In genomic region chr21:16794944-16795343, GRCh38 we compare ENCODE assay signal across 17 cellular contexts.
DNase-seq lines count a peak whose midpoint lies in the region; ATAC-seq and TF ChIP-seq lines count a peak whose summit lies in the region.
"Had no signal": no experiment of that assay in that cellular context is flagged by ENCODE, and none has a peak within 500 bp of the region (broad histone marks: within the 10 kb centered on the region; RNA-seq: fewer than 3 reads in every experiment).

No MANE protein-coding gene starts in this region.

- DNase-seq in Daoy (ENCODE audit: low read depth) (peak; percentile 23), PC-3 (peak; percentile 57), epithelial cell of esophagus (ENCODE audit: low read depth) (peak; percentile 53), neuronal stem cell (ENCODE audit: low spot score) (no peak), lower lobe of right lung (no peak), T-helper 1 cell (no peak), suprapubic skin (ENCODE audit: low spot score in 2 of 2) (no peak)
- DNase-seq in activated CD4-positive, alpha-beta memory T cell treated with anti-CD3 and anti-CD28 coated beads, Interleukin-2, amount 10 ng/mL, durations not matched to agents 7 days and 5 days, result no peak
- DNase-seq: activated CD4-positive, alpha-beta T cell treated with anti-CD3 and anti-CD28 coated beads, Interleukin-2, amount 10 ng/mL, durations not matched to agents 24 days and 14 days; DMS153; erythroblast; NCI-H187 treated with DMSO at 0.1 percent for 48 hours; stimulated activated CD4-positive, alpha-beta T cell treated with anti-CD3 and anti-CD28 coated beads, Interleukin-15, amount 100 ng/mL, for 24 hours; stomach had no signal

- H3K9me3 ChIP-seq in PC-3 (ENCODE audit: low read length), result peaks cover 6% of the 10 kb centered on the region; the same call in 1 of the 2 replicates
- H3K9me3 ChIP-seq in neuronal stem cell (replicated peaks in 1 of 2; ENCODE audit: control insufficient read depth in 2 of 2, insufficient read depth in 1 of 2, low read depth in 1 of 2, low read length in 2 of 2), result no peaks in the 10 kb centered on the region
- H3K9me3 ChIP-seq in lower lobe of right lung, result no peaks in the 10 kb centered on the region
- H3K9me3 ChIP-seq in suprapubic skin, result no peaks in the 10 kb centered on the region
- H3K9me3 ChIP-seq: HAP-1, stomach had no signal

- H4K8ac ChIP-seq in neuronal stem cell (ENCODE audit: low read depth, low read length), result no peak overlapping the region

- H4K91ac ChIP-seq in neuronal stem cell (ENCODE audit: low read depth, low read length, poor library complexity), result no peak overlapping the region

- H3K79me1 ChIP-seq in neuronal stem cell (ENCODE audit: low read depth, low read length), result no peaks in the 10 kb centered on the region

- H3K9ac ChIP-seq in PC-3 (ENCODE audit: low read length) (no peak overlapping the region), neuronal stem cell (ENCODE audit: low read depth, low read length, poor library complexity) (no peak overlapping the region)

- no peak overlapping the region for H3K27ac ChIP-seq in PC-3 (ENCODE audit: low read length)
- H3K27ac ChIP-seq in neuronal stem cell (replicated peaks; ENCODE audit: low read length), result no peak overlapping the region
- no peak overlapping the region for H3K27ac ChIP-seq in lower lobe of right lung
- H3K27ac ChIP-seq in suprapubic skin, result no peak overlapping the region
- H3K27ac ChIP-seq: HL-60, stomach had no signal

- H3K27me3 Mint-ChIP-seq in activated CD4-positive, alpha-beta memory T cell treated with anti-CD3 and anti-CD28 coated beads, Interleukin-2, amount 10 ng/mL, durations not matched to agents 7 days and 5 days, result no peaks in the 10 kb centered on the region
- H3K27me3 Mint-ChIP-seq: activated CD4-positive, alpha-beta T cell treated with anti-CD3 and anti-CD28 coated beads, Interleukin-2, amount 10 ng/mL, durations not matched to agents 24 days and 14 days had no signal

- H3K79me2 ChIP-seq in PC-3 (ENCODE audit: low read length), result no peaks in the 10 kb centered on the region

- ATAC-seq in PC-3, result no peak
- ATAC-seq in lower lobe of right lung, result no peak
- ATAC-seq: activated naive CD4-positive, alpha-beta T cell treated with anti-CD3 and anti-CD28 coated beads, Interleukin-2, amount 50 U/mL, for 72 hours had no signal

- CTCF ChIA-PET in PC-3 (lab: Charles Lee), result no interaction called here
- CTCF ChIA-PET in activated CD4-positive, alpha-beta memory T cell treated with anti-CD3 and anti-CD28 coated beads, Interleukin-2, amount 10 ng/mL, durations not matched to agents 7 days and 5 days (lab: Charles Lee), result no interaction called here

- POLR2A ChIA-PET in PC-3 (lab: Charles Lee; ENCODE audit: unreplicated experiment), result no interaction called here
- POLR2A ChIA-PET in activated CD4-positive, alpha-beta memory T cell treated with anti-CD3 and anti-CD28 coated beads, Interleukin-2, amount 10 ng/mL, durations not matched to agents 7 days and 5 days (lab: Charles Lee), result no interaction called here

- H3K36me3 ChIP-seq in PC-3 (ENCODE audit: low read depth, low read length), result no peaks in the 10 kb centered on the region
- no peaks in the 10 kb centered on the region for H3K36me3 ChIP-seq in neuronal stem cell (replicated peaks in 1 of 2; ENCODE audit: control insufficient read depth in 2 of 2, insufficient read depth in 2 of 2, low read length in 2 of 2)
- no peaks in the 10 kb centered on the region for H3K36me3 ChIP-seq in lower lobe of right lung
- no peaks in the 10 kb centered on the region for H3K36me3 ChIP-seq in suprapubic skin
- H3K36me3 ChIP-seq: HAP-1, stomach had no signal

- no peak overlapping the region for H3K23ac ChIP-seq in neuronal stem cell (ENCODE audit: low read depth, low read length, poor library complexity)

- H3K36me3 Mint-ChIP-seq in activated CD4-positive, alpha-beta memory T cell treated with anti-CD3 and anti-CD28 coated beads, Interleukin-2, amount 10 ng/mL, durations not matched to agents 7 days and 5 days (ENCODE audit: low read depth), result no peaks in the 10 kb centered on the region
- H3K36me3 Mint-ChIP-seq: activated naive CD4-positive, alpha-beta T cell treated with anti-CD3 and anti-CD28 coated beads, Interleukin-2, amount 50 U/mL, for 72 hours had no signal

- H3K4ac ChIP-seq in neuronal stem cell (ENCODE audit: low read length), result no peak overlapping the region

- no peak overlapping the region for H2BK15ac ChIP-seq in neuronal stem cell (ENCODE audit: low read length)

- H3K27me3 ChIP-seq in PC-3 (ENCODE audit: low read length) (no peaks in the 10 kb centered on the region), neuronal stem cell (ENCODE audit: control insufficient read depth in 3 of 3, insufficient read depth in 3 of 3, low read depth in 1 of 3, low read length in 3 of 3) (no peaks in the 10 kb centered on the region), lower lobe of right lung (ENCODE audit: low read depth) (no peaks in the 10 kb centered on the region), suprapubic skin (no peaks in the 10 kb centered on the region)
- H3K27me3 ChIP-seq: stomach had no signal

- TF ChIP-seq POLR2A in suprapubic skin (IDR thresholded peaks at IDR 0.05), result no peak

- H2BK12ac ChIP-seq in neuronal stem cell (ENCODE audit: low read length), result no peak overlapping the region

- no peak overlapping the region for H2BK5ac ChIP-seq in neuronal stem cell (ENCODE audit: low read length)

- no peak overlapping the region for H3K18ac ChIP-seq in neuronal stem cell (ENCODE audit: low read length)

- intact Hi-C loops in PC-3 (cut with micrococcal nuclease), result no loop called here
- intact Hi-C loops in lower lobe of right lung (cut with DNase I), result no loop called here

- H3K14ac ChIP-seq in neuronal stem cell (ENCODE audit: low read length), result no peak overlapping the region

- no TSS peak for BruUV-seq in PC-3 (replicated peaks; lab: Mats Ljungman, UMichigan)

- no peak overlapping the region for H3K4me3 Mint-ChIP-seq in activated CD4-positive, alpha-beta memory T cell treated with anti-CD3 and anti-CD28 coated beads, Interleukin-2, amount 10 ng/mL, durations not matched to agents 7 days and 5 days
- H3K4me3 Mint-ChIP-seq: activated CD4-positive, alpha-beta T cell treated with anti-CD3 and anti-CD28 coated beads, Interleukin-2, amount 10 ng/mL, durations not matched to agents 24 days and 14 days had no signal

- H3F3A ChIP-seq in PC-3 (ENCODE audit: low read length, unreplicated experiment), result no peaks in the 10 kb centered on the region

- no peak overlapping the region for H2AK5ac ChIP-seq in neuronal stem cell (ENCODE audit: low read depth, low read length)

- TF ChIP-seq CTCF in PC-3 (conservative IDR thresholded peaks at IDR 0.05; ENCODE audit: low read depth, low read length), result no peak
- no peak for TF ChIP-seq CTCF in epithelial cell of esophagus (IDR thresholded peaks at IDR 0.05; ENCODE audit: insufficient read depth, low read depth, low read length, missing control alignments)
- TF ChIP-seq CTCF in lower lobe of right lung (IDR thresholded peaks at IDR 0.05), result no peak
- no peak for TF ChIP-seq CTCF in suprapubic skin (IDR thresholded peaks at IDR 0.05)

- H3K4me1 ChIP-seq in PC-3 (ENCODE audit: insufficient read depth, low read length) (no peaks in the 10 kb centered on the region), neuronal stem cell (ENCODE audit: control insufficient read depth in 2 of 2, insufficient read depth in 1 of 2, low read depth in 1 of 2, low read length in 2 of 2) (peaks cover 0 to 18% of the 10 kb centered on the region in 2 donors), lower lobe of right lung (no peaks in the 10 kb centered on the region), suprapubic skin (no peaks in the 10 kb centered on the region)
- H3K4me1 ChIP-seq: stomach had no signal

- H3K4me2 ChIP-seq in PC-3 (ENCODE audit: low read length) (no peak overlapping the region), neuronal stem cell (ENCODE audit: insufficient read depth, low read length, poor library complexity, severe bottlenecking) (no peak overlapping the region)

- H3K4me3 ChIP-seq in PC-3 (ENCODE audit: low read length) (no peak overlapping the region), epithelial cell of esophagus (ENCODE audit: low read length) (no peak overlapping the region), neuronal stem cell (ENCODE audit: low read length in 2 of 2) (no peak overlapping the region), lower lobe of right lung (no peak overlapping the region), suprapubic skin (no peak overlapping the region)
- H3K4me3 ChIP-seq: HAP-1, stomach had no signal

- H2BK120ac ChIP-seq in neuronal stem cell (ENCODE audit: low read depth, low read length), result no peak overlapping the region

- no peaks in the 10 kb centered on the region for H3K9me2 ChIP-seq in PC-3 (replicated peaks; ENCODE audit: low read length)

- no peaks in the 10 kb centered on the region for H4K20me1 ChIP-seq in PC-3 (ENCODE audit: low read length)

- H3K4me1 Mint-ChIP-seq in activated CD4-positive, alpha-beta memory T cell treated with anti-CD3 and anti-CD28 coated beads, Interleukin-2, amount 10 ng/mL, durations not matched to agents 7 days and 5 days, result no peaks in the 10 kb centered on the region
- H3K4me1 Mint-ChIP-seq: activated CD4-positive, alpha-beta T cell treated with anti-CD3 and anti-CD28 coated beads, Interleukin-2, amount 10 ng/mL, durations not matched to agents 24 days and 14 days had no signal

- H3K9me3 Mint-ChIP-seq in activated CD4-positive, alpha-beta memory T cell treated with anti-CD3 and anti-CD28 coated beads, Interleukin-2, amount 10 ng/mL, durations not matched to agents 7 days and 5 days, result peaks cover 13% of the 10 kb centered on the region
- H3K9me3 Mint-ChIP-seq: activated CD4-positive, alpha-beta T cell treated with anti-CD3 and anti-CD28 coated beads, Interleukin-2, amount 10 ng/mL, durations not matched to agents 24 days and 14 days had no signal

- H2AFZ ChIP-seq in PC-3 (ENCODE audit: low read length), result no peak overlapping the region
- H2AFZ ChIP-seq in neuronal stem cell (ENCODE audit: low read length), result peak overlapping the region; percentile 46

- H3K27ac Mint-ChIP-seq in activated CD4-positive, alpha-beta memory T cell treated with anti-CD3 and anti-CD28 coated beads, Interleukin-2, amount 10 ng/mL, durations not matched to agents 7 days and 5 days, result no peak overlapping the region
- H3K27ac Mint-ChIP-seq: activated CD4-positive, alpha-beta T cell treated with anti-CD3 and anti-CD28 coated beads, Interleukin-2, amount 10 ng/mL, durations not matched to agents 24 days and 14 days; activated naive CD4-positive, alpha-beta T cell treated with anti-CD3 and anti-CD28 coated beads, Interleukin-2, amount 50 U/mL, for 72 hours had no signal

- WGBS in neuronal stem cell (ENCODE audit: extremely low coverage in 2 of 2, insufficient read length in 2 of 2, insufficient replicate concordance in 1 of 2), 2 donors, result no CpG with 5 or more reads among the region's 3 CpGs
- 72% methylated on average over 3 of the region's 3 CpGs for WGBS in suprapubic skin

- TF ChIP-seq EP300 in suprapubic skin (IDR thresholded peaks at IDR 0.05), result no peak

Comparison
In these comparisons a context has a peak if more than half of its experiments do, and no peak if none do; other contexts are left out.
1. DNase-seq: peak in Daoy (single experiment), PC-3 (single experiment) and epithelial cell of esophagus (single experiment); none in neuronal stem cell (single experiment), lower lobe of right lung (single experiment), T-helper 1 cell (0 of 5), suprapubic skin (0 of 2) and activated CD4-positive, alpha-beta memory T cell treated with anti-CD3 and anti-CD28 coated beads, Interleukin-2, amount 10 ng/mL, durations not matched to agents 7 days and 5 days (single experiment).